In the genomic region with DNA sequence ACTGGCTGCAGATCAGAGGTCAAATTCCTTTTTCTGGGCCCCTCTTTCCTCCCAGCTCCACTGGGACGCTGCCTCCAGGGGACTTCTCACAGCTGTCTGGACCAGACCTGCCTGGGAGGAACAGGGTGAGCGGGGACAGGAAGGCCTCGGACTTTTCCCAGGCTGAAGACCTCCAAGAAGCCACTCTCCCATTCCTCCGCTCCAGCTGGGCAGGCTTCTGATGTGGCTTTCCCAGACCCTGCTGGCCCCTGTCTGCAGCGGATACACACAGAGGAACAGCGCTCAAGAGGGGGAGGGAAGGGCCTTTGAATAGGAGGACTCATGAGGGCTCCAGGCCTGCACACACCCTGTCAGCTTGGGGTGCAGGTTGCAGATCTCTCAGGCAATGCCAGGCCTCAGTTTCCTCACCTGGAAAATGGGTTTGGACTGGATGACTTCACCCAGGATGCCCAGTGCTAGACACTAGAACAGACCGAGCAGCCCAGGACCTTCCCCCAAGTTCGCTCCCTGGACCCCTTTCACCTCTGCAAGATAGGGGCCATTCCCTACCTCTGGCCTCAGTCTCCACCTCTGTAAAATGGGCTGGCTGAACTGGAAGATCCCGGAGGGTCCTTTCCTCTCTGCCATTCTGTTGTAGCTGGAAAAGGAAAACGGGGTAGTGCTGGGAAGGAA, we compare ENCODE assay signal across 27 cellular contexts. TPM values are rescaled to one million over a fixed set of nuclear protein-coding genes. Genes with fewer than 3 reads are reported as not detected.
"Had no signal": no experiment of that assay in that cellular context is flagged by ENCODE, and none has a peak within 500 bp of the region (broad histone marks: within the 10 kb centered on the region; RNA-seq: fewer than 3 reads in every experiment).

No MANE protein-coding gene starts in this region.

- ATAC-seq: effector memory CD8-positive, alpha-beta T cell; natural killer cell; stimulated activated effector memory CD8-positive, alpha-beta T cell treated with anti-CD3 and anti-CD28 coated beads, Interleukin-12 subunit alpha, Interleukin-12 subunit beta, amount 100 ng/mL, for 72 hours had no signal

- H3K9ac ChIP-seq: parathyroid adenoma had no signal

- H3K36me3 ChIP-seq: esophagus squamous epithelium, neutrophil, sigmoid colon, stomach, thyroid gland, vagina had no signal

- H3K4me1 ChIP-seq: parathyroid adenoma, thyroid gland had no signal

- DNase-seq: cortex of kidney; effector memory CD8-positive, alpha-beta T cell; erythroblast; esophagus squamous epithelium; left cardiac atrium; natural killer cell; sigmoid colon; stimulated activated CD4-positive, alpha-beta T cell treated with anti-CD3 and anti-CD28 coated beads, Interleukin-2, amount 100 ng/mL, for 24 hours; stimulated activated CD4-positive, alpha-beta T cell treated with anti-CD3 and anti-CD28 coated beads, Interleukin-4, amount 100 ng/mL, for 24 hours; stimulated activated naive CD4-positive, alpha-beta T cell treated with Interleukin-2 at 50 U/mL for 16 hours; stomach; thyroid gland; trophoblast cell had no signal

- H3K4me3 ChIP-seq: esophagus squamous epithelium, hepatocyte, lung, sigmoid colon, stomach, thyroid gland, vagina had no signal

- H2AFZ ChIP-seq: hepatocyte, parathyroid adenoma had no signal

- H3K4me2 ChIP-seq: hepatocyte had no signal

- H3K27ac ChIP-seq: esophagus squamous epithelium, hepatocyte, neutrophil, parathyroid adenoma, stomach, thyroid gland, vagina had no signal

- H3K9me3 ChIP-seq: esophagus squamous epithelium, neutrophil, sigmoid colon, stomach, thyroid gland, vagina had no signal

- FAIRE-seq: endometrium, islet of Langerhans had no signal

- H3K79me2 ChIP-seq: hepatocyte, parathyroid adenoma had no signal

- H3K27me3 ChIP-seq: hepatocyte, sigmoid colon, thyroid gland, vagina had no signal

RNA-seq across cellular contexts. Expression of a gene that starts 36.6 kb away (rescaled TPM):
- total RNA-seq: dermis microvascular lymphatic vessel endothelial cell, hepatocyte, kidney epithelial cell, mononuclear cell, natural killer cell, progenitor cell of endocrine pancreas, subcutaneous adipose tissue, temporal lobe, vagina had no signal

RNA-seq across cellular contexts. Expression of a gene that starts 39.9 kb away (rescaled TPM):
- total RNA-seq: dermis microvascular lymphatic vessel endothelial cell had no signal
